Comparison of ENCODE assay signal across 8 cellular contexts in genomic region chr6:31831350-31832215, GRCh38. TPM values are rescaled to one million over a fixed set of nuclear protein-coding genes. Genes with fewer than 3 reads are reported as not detected.
DNase-seq lines count a peak whose midpoint lies in the region; ATAC-seq and TF ChIP-seq lines count a peak whose summit lies in the region.

No MANE protein-coding gene starts in this region.

- no peak for ATAC-seq in omental fat pad (ENCODE audit: low FRiP score)
- no peak for ATAC-seq in GM19035 (IDR thresholded peaks at IDR 0.05; ENCODE audit: unreplicated experiment)

- no peaks in the 10 kb centered on the region for H4K20me1 ChIP-seq in fibroblast of lung (ENCODE audit: control insufficient read depth, extremely low read depth, insufficient read depth, low read length)

- peaks cover 3% of the 10 kb centered on the region for H3K4me1 ChIP-seq in HEK293 (ENCODE audit: control insufficient read depth, insufficient read depth, low read length)
- H3K4me1 ChIP-seq in fibroblast of lung (ENCODE audit: control insufficient read depth, extremely low read depth, insufficient read depth, low read length) = peaks cover 2% of the 10 kb centered on the region
- H3K4me1 ChIP-seq in skeletal muscle satellite cell (ENCODE audit: control insufficient read depth, insufficient read depth, low read length) = peaks cover 25% of the 10 kb centered on the region

- CTCF ChIA-PET in HEK293 (lab: Yijun Ruan, JAX) = interaction anchor here (0.6 to 4.4 kb wide), 17 partner anchors 13 to 1242 kb away, joined by 3 to 18 read pairs (median 5); partner anchors contain the start of genes EHMT2, HLA-DPA1, LSM2 and VARS1
- CTCF ChIA-PET in RWPE1 (lab: Yijun Ruan, JAX) = interaction anchor here (0.6 to 2.0 kb wide), 3 partner anchors 14 to 240 kb away, joined by 3 to 11 read pairs (median 7); no protein-coding TSS in a partner anchor

- H3K4me3 ChIP-seq in HEK293 (ENCODE audit: low read depth, low read length) = peak overlapping the region; percentile 64
- H3K4me3 ChIP-seq in fibroblast of lung (replicated peaks in 1 of 4; ENCODE audit: control extremely low read depth in 1 of 4, insufficient read depth in 1 of 4, low read depth in 3 of 4, low read length in 4 of 4) = peak overlapping the region; percentile 35 to 99 (median 87)
- H3K4me3 ChIP-seq in skeletal muscle satellite cell (ENCODE audit: low read length) = peak overlapping the region; percentile 71

- TF ChIP-seq CTCF in HEK293 (tag by site-specific recombination; IDR thresholded peaks at IDR 0.05) (no peak), RWPE1 (conservative IDR thresholded peaks at IDR 0.05; ENCODE audit: low read depth) (no peak), fibroblast of lung (conservative IDR thresholded peaks at IDR 0.05 in 1 of 2, IDR thresholded peaks at IDR 0.05 in 1 of 2; ENCODE audit: low read depth in 1 of 2, low read length in 2 of 2) (no peak), omental fat pad (IDR thresholded peaks at IDR 0.05) (no peak)

- H3K79me2 ChIP-seq in fibroblast of lung (ENCODE audit: control insufficient read depth, insufficient read depth, low read length) = peaks cover 44% of the 10 kb centered on the region

- no peaks in the 10 kb centered on the region for H3K27me3 ChIP-seq in fibroblast of lung (ENCODE audit: control insufficient read depth, insufficient read depth, low read length)
- no peaks in the 10 kb centered on the region for H3K27me3 ChIP-seq in skeletal muscle satellite cell (ENCODE audit: control insufficient read depth, insufficient read depth, low read length)

- H3K4me2 ChIP-seq in fibroblast of lung (ENCODE audit: extremely low read depth, insufficient read depth, low read length) = peak overlapping the region; percentile 89
- H3K4me2 ChIP-seq in skeletal muscle satellite cell (ENCODE audit: low read length) = peak overlapping the region; percentile 79

- no peak overlapping the region for H2AFZ ChIP-seq in fibroblast of lung (ENCODE audit: low read length)

- DNase-seq in RWPE1 (ENCODE audit: low spot score) (no peak), fibroblast of lung (ENCODE audit: low read depth in 2 of 2) (no peak), DMS 273 (lab: John Stamatoyannopoulos, UW; ENCODE audit: unreplicated experiment) (no peak), NCI-H446 (lab: John Stamatoyannopoulos, UW) (no peak), omental fat pad (ENCODE audit: low spot score) (no peak)

- POLR2A ChIA-PET in HEK293 (lab: Yijun Ruan, JAX) (interaction anchor here (0.6 to 8.1 kb wide), 19 partner anchors 9 to 297 kb away, joined by 3 to 93 read pairs (median 8); partner anchors contain the start of genes ATF6B, CLIC1, DDX39B and GPANK1), RWPE1 (lab: Yijun Ruan, JAX; ENCODE audit: low non-redundant PET) (interaction anchor here (0.6 to 1.2 kb wide), 7 partner anchors 13 to 129 kb away, joined by 3 to 7 read pairs (median 4); partner anchors contain the start of gene NEU1)

- H3K36me3 ChIP-seq in HEK293 (ENCODE audit: control insufficient read depth in 2 of 2, insufficient read depth in 1 of 2, low read length in 2 of 2) = peaks cover 6 to 32% of the 10 kb centered on the region in 2 experiments; a peak in 2 of 3 replicates
- H3K36me3 ChIP-seq in fibroblast of lung (ENCODE audit: control insufficient read depth, insufficient read depth, low read length) = no peaks in the 10 kb centered on the region
- peaks cover 6% of the 10 kb centered on the region for H3K36me3 ChIP-seq in skeletal muscle satellite cell (ENCODE audit: insufficient read depth, low read length)

- no peaks in the 10 kb centered on the region for H3K9me3 ChIP-seq in HEK293 (ENCODE audit: control insufficient read depth, insufficient read depth, low read depth, low read length)
- H3K9me3 ChIP-seq in fibroblast of lung (ENCODE audit: control insufficient read depth, insufficient read depth, low read depth, low read length) = no peaks in the 10 kb centered on the region
- H3K9me3 ChIP-seq in skeletal muscle satellite cell (replicated peaks; ENCODE audit: low read length) = no peaks in the 10 kb centered on the region

- H3K9ac ChIP-seq in fibroblast of lung (ENCODE audit: insufficient read depth, low read length) = no peak overlapping the region
- H3K9ac ChIP-seq in skeletal muscle satellite cell (ENCODE audit: low read depth, low read length) = peak overlapping the region; percentile 78

- H3K27ac ChIP-seq in HEK293 (ENCODE audit: extremely low read depth, low read depth, low read length) (peak overlapping the region; percentile 36; the same call in 1 of the 2 replicates), RWPE1 (peak overlapping the region; percentile 97), fibroblast of lung (ENCODE audit: insufficient read depth, low read length) (no peak overlapping the region)

TF ChIP-seq in HEK293, 187 proteins besides CTCF, POLR2A, EP300 and RAD21 (continues in another document):
- TF ChIP-seq ZNF768 (tag by site-specific recombination; IDR thresholded peaks at IDR 0.05) (no peak), ZNF148 (tag by site-specific recombination; IDR thresholded peaks at IDR 0.05; ENCODE audit: borderline replicate concordance) (no peak), ZNF561 (tag by site-specific recombination; IDR thresholded peaks at IDR 0.05; ENCODE audit: borderline replicate concordance) (peak; percentile 39; the same call in 1 of the 2 replicates), SCRT2 (tag by site-specific recombination; IDR thresholded peaks at IDR 0.05) (no peak), ZBTB1 (tag by site-specific recombination; IDR thresholded peaks at IDR 0.05) (no peak), ZFHX2 (tag by site-specific recombination; conservative IDR thresholded peaks at IDR 0.05) (peak; percentile 62), MZF1 (tag by site-specific recombination; IDR thresholded peaks at IDR 0.05; ENCODE audit: borderline replicate concordance) (peak; percentile 2; the same call in 1 of the 2 replicates), KLF9 (tag by site-specific recombination; IDR thresholded peaks at IDR 0.05; ENCODE audit: low read depth) (peak; percentile 24; the same call in 1 of the 2 replicates)
- TF ChIP-seq, protein P1, sequence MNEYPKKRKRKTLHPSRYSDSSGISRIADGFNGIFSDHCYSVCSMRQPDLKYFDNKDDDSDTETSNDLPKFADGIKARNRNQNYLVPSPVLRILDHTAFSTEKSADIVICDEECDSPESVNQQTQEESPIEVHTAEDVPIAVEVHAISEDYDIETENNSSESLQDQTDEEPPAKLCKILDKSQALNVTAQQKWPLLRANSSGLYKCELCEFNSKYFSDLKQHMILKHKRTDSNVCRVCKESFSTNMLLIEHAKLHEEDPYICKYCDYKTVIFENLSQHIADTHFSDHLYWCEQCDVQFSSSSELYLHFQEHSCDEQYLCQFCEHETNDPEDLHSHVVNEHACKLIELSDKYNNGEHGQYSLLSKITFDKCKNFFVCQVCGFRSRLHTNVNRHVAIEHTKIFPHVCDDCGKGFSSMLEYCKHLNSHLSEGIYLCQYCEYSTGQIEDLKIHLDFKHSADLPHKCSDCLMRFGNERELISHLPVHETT (tag by site-specific recombination; IDR thresholded peaks at IDR 0.05) = 0 out of 2 replicates have a peak, but pooled peaks have one; percentile 16

RNA-seq across cellular contexts. Expression of gene HSPA1B, which starts 4.0 kb away (rescaled TPM):
- total RNA-seq in fibroblast of lung (115 and 152 TPM in 2 replicates), omental fat pad (1,000 to 10,000 TPM in 1 of 4 donors, 100 to 1,000 TPM in 3; 174 to 1,642 (median 258) TPM)
- polyA plus RNA-seq in fibroblast of lung = 35.5 and 60.2 TPM in 2 replicates
- polyA plus RNA-seq in fibroblast of lung (2012) = 52.3 and 95.1 TPM in 2 replicates
- 39.2 and 45.2 TPM in 2 replicates for polyA minus RNA-seq in fibroblast of lung (ENCODE audit: low replicate concordance)
- 104 and 107 TPM in 2 replicates for total RNA-seq in skeletal muscle satellite cell (2012; rRNA removed)

RNA-seq across cellular contexts. Expression of gene HSPA1A, which starts 16.2 kb away (rescaled TPM):
- total RNA-seq in fibroblast of lung = 70.0 and 111 TPM in 2 replicates
- 61.2 and 66.3 TPM in 2 replicates for polyA plus RNA-seq in fibroblast of lung
- 98.8 and 107 TPM in 2 replicates for polyA plus RNA-seq in fibroblast of lung (2012)
- polyA minus RNA-seq in fibroblast of lung (ENCODE audit: low replicate concordance) = 38.5 and 40.2 TPM in 2 replicates
- total RNA-seq in skeletal muscle satellite cell (2012; rRNA removed) = 42.2 and 44.6 TPM in 2 replicates
- total RNA-seq in omental fat pad = 1,000 to 10,000 TPM in 1 of 4 donors, 100 to 1,000 TPM in 3; 155 to 1,684 (median 309) TPM

RNA-seq across cellular contexts. Expression of gene HSPA1L, which starts 16.5 kb away (rescaled TPM):
- total RNA-seq in fibroblast of lung (2.1 and 3.1 TPM in 2 replicates), omental fat pad (1 to 10 TPM in 3 of 4 donors, under 1 TPM in 1; 0.48 to 3.0 (median 1.9) TPM)
- polyA plus RNA-seq in fibroblast of lung = 0.74 and 0.75 TPM in 2 replicates
- 0.98 and 1.1 TPM in 2 replicates for polyA plus RNA-seq in fibroblast of lung (2012)
- polyA minus RNA-seq in fibroblast of lung (ENCODE audit: low replicate concordance) = 0.26 TPM in 1 of 2 replicates, not detected in the other
- 0.44 and 0.76 TPM in 2 replicates for total RNA-seq in skeletal muscle satellite cell (2012; rRNA removed)

RNA-seq across cellular contexts. Expression of gene LSM2, which starts 24.8 kb away (rescaled TPM):
- total RNA-seq in fibroblast of lung (23.1 and 24.3 TPM in 2 replicates), omental fat pad (10 to 100 TPM; 19.8 to 35.1 (median 30.4) TPM)
- 34.7 and 68.1 TPM in 2 replicates for polyA plus RNA-seq in fibroblast of lung
- polyA plus RNA-seq in fibroblast of lung (2012) = 39.1 and 68.7 TPM in 2 replicates
- polyA minus RNA-seq in fibroblast of lung (ENCODE audit: low replicate concordance) = 54.4 and 96.5 TPM in 2 replicates
- 46.1 and 49.7 TPM in 2 replicates for total RNA-seq in skeletal muscle satellite cell (2012; rRNA removed)

RNA-seq across cellular contexts. Expression of gene NEU1, which starts 31.0 kb away (rescaled TPM):
- 100 and 109 TPM in 2 replicates for total RNA-seq in fibroblast of lung
- polyA plus RNA-seq in fibroblast of lung = 51.2 and 66.4 TPM in 2 replicates
- polyA plus RNA-seq in fibroblast of lung (2012) = 38.4 and 54.0 TPM in 2 replicates
- polyA minus RNA-seq in fibroblast of lung (ENCODE audit: low replicate concordance) = 57.9 and 92.3 TPM in 2 replicates
- 37.8 and 58.8 TPM in 2 replicates for total RNA-seq in skeletal muscle satellite cell (2012; rRNA removed)
- total RNA-seq in omental fat pad = 10 to 100 TPM; 44.1 to 63.8 (median 55.2) TPM
